9 cellular contexts compared by ENCODE assay signal in genomic region chr11:131195801-131196517, GRCh38.
DNase-seq lines count a peak whose midpoint lies in the region; ATAC-seq and TF ChIP-seq lines count a peak whose summit lies in the region.
"Had no signal": no experiment of that assay in that cellular context is flagged by ENCODE, and none has a peak within 500 bp of the region (broad histone marks: within the 10 kb centered on the region; RNA-seq: fewer than 3 reads in every experiment).

No MANE protein-coding gene starts in this region.

- H3K27ac ChIP-seq in Karpas-422 (ENCODE audit: low read length) (peak overlapping the region; percentile 99), VCaP (peak overlapping the region; percentile 71), heart right ventricle (peak overlapping the region in 6 of 10 donors; percentile 0 to 71 (median 44)), stomach smooth muscle (ENCODE audit: low read length) (no peak overlapping the region)

- H3K79me2 ChIP-seq in Karpas-422 (ENCODE audit: low read length) = no peaks in the 10 kb centered on the region

- H3K9ac ChIP-seq in Karpas-422 (ENCODE audit: low read length) (peak overlapping the region; percentile 65), stomach smooth muscle (ENCODE audit: low read length in 2 of 2) (no peak overlapping the region)

- H2AFZ ChIP-seq in Karpas-422 (ENCODE audit: low read length) = no peak overlapping the region

- H3K36me3 ChIP-seq in Karpas-422 (ENCODE audit: insufficient read depth, low read length) = no peaks in the 10 kb centered on the region
- H3K36me3 ChIP-seq in heart right ventricle = no peaks in the 10 kb centered on the region
- H3K36me3 ChIP-seq in stomach smooth muscle (ENCODE audit: control insufficient read depth in 2 of 2, insufficient read depth in 2 of 2, low read length in 2 of 2) = no peaks in the 10 kb centered on the region

- no peaks in the 10 kb centered on the region for H3K9me3 ChIP-seq in Karpas-422 (ENCODE audit: low read length)
- no peaks in the 10 kb centered on the region for H3K9me3 ChIP-seq in heart right ventricle
- H3K9me3 ChIP-seq in stomach smooth muscle (ENCODE audit: control insufficient read depth in 2 of 2, low read length in 2 of 2) = no peaks in the 10 kb centered on the region

- no peak for TF ChIP-seq CTCF in VCaP (conservative IDR thresholded peaks at IDR 0.05)
- TF ChIP-seq CTCF in heart right ventricle (IDR thresholded peaks at IDR 0.05) = no peak

- peaks cover 98% of the 10 kb centered on the region for H3K4me1 ChIP-seq in Karpas-422 (ENCODE audit: low read length)
- H3K4me1 ChIP-seq in heart right ventricle = peaks cover 0 to 22% (median 10%) of the 10 kb centered on the region in 9 donors
- H3K4me1 ChIP-seq in stomach smooth muscle (ENCODE audit: control insufficient read depth, insufficient read depth, low read length) = peaks cover 15% of the 10 kb centered on the region

- no peak overlapping the region for H3K4me3 ChIP-seq in Karpas-422 (ENCODE audit: low read length)
- peak overlapping the region in 5 of 10 donors; percentile 18 to 30 (median 24) for H3K4me3 ChIP-seq in heart right ventricle
- peak overlapping the region; percentile 41 to 58 for H3K4me3 ChIP-seq in stomach smooth muscle (ENCODE audit: low read length in 2 of 2)

- H3K9me2 ChIP-seq in Karpas-422 (replicated peaks; ENCODE audit: insufficient read depth, low read length) = no peaks in the 10 kb centered on the region

- ATAC-seq in heart right ventricle (peak; percentile 56 to 85 (median 66)), HG02588 (IDR thresholded peaks at IDR 0.05; ENCODE audit: unreplicated experiment) (no peak), HG03139 (IDR thresholded peaks at IDR 0.05; ENCODE audit: unreplicated experiment) (no peak)
- ATAC-seq: activated CD4-positive, alpha-beta T cell treated with anti-CD3 and anti-CD28 coated beads for 36 hours had no signal

- DNase-seq in Karpas-422 = no peak
- DNase-seq in heart right ventricle = peak; percentile 52 to 58
- no peak for DNase-seq in SIG-M5 (lab: John Stamatoyannopoulos, UW)
- DNase-seq in NCI-H1048 (lab: John Stamatoyannopoulos, UW) = no peak
- DNase-seq: activated CD4-positive, alpha-beta T cell treated with anti-CD3 and anti-CD28 coated beads for 36 hours had no signal

- intact Hi-C loops in heart right ventricle (cut with DNase I) = no loop called here

- H3K27me3 ChIP-seq in Karpas-422 (ENCODE audit: low read length) (no peaks in the 10 kb centered on the region), heart right ventricle (no peaks in the 10 kb centered on the region), stomach smooth muscle (ENCODE audit: control insufficient read depth in 1 of 2, insufficient read depth in 2 of 2, low read length in 2 of 2) (peaks cover 0 to 3% of the 10 kb centered on the region in 2 donors)

- H3K4me2 ChIP-seq in Karpas-422 (ENCODE audit: low read depth, low read length, poor library complexity, severe bottlenecking) = peak overlapping the region; percentile 82

- H4K20me1 ChIP-seq in Karpas-422 (ENCODE audit: insufficient read depth, low read depth, low read length) = no peaks in the 10 kb centered on the region

- 13 to 24% methylated on average over 10 of the region's 10 CpGs for WGBS in heart right ventricle, 2 donors

Comparison
In these comparisons a context has a peak if more than half of its experiments do, and no peak if none do; other contexts are left out.
1. DNase-seq: peak in heart right ventricle (2 of 2); none in Karpas-422 (single experiment), SIG-M5 (single experiment) and NCI-H1048 (single experiment).
2. ATAC-seq: peak in heart right ventricle (8 of 8); none in HG02588 (single experiment) and HG03139 (single experiment).